ENCODE assay signal across 17 cellular contexts in the genomic region with DNA sequence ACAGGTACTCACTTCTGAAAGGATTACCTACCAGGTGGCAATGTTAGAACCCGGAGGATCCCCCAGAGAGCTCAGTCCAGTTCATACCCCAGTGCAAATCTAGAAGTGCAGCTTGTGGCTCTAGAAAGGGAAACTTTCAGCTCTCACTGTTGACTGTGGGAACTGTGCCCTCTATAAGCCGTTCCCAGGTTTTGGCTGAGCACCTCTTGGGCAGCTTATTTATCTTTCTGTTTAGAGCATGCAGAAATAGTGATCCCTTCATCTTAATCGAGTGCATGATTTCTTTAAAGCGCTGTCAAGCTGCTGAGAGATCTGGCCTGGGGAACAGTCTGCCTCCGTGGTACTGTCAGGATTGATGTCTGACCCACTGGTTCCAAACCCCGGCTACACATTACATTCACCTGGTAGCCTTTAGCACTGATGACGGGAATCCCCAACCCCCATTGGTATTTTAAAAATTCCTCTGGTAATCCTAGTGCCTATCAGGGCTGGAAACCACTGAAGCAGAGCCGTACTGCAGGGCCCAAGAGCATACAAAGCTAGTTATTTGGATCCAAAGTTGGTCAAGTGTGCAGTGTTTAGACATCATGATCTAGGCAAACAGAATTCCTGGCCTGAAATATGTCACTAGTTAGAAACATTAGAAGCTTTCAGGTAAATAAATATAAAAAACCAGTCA.
DNase-seq lines count a peak whose midpoint lies in the region; ATAC-seq and TF ChIP-seq lines count a peak whose summit lies in the region.
"Had no signal": no experiment of that assay in that cellular context is flagged by ENCODE, and none has a peak within 500 bp of the region (broad histone marks: within the 10 kb centered on the region; RNA-seq: fewer than 3 reads in every experiment).

No MANE protein-coding gene starts in this region.

- no peaks in the 10 kb centered on the region for H3K9me3 ChIP-seq in upper lobe of left lung
- H3K9me3 ChIP-seq: colonic mucosa had no signal

- H3K36me3 Mint-ChIP-seq in nephron progenitor cell (ENCODE audit: low read depth): peaks cover 70% of the 10 kb centered on the region

- H3K36me3 ChIP-seq in upper lobe of left lung: peaks cover 11 to 71% (median 35%) of the 10 kb centered on the region in 4 donors

- DNase-seq in Right ventricle myocardium superior: no peak
- DNase-seq in left cardiac atrium: no peak
- DNase-seq in left ventricle myocardium superior: no peak
- peak; percentile 38 for DNase-seq in nephron progenitor cell
- no peak for DNase-seq in upper lobe of left lung
- no peak for DNase-seq in NCI-H128 (lab: John Stamatoyannopoulos, UW; ENCODE audit: unreplicated experiment)
- DNase-seq in NCI-H146 (lab: John Stamatoyannopoulos, UW): no peak
- DNase-seq: colonic mucosa, COR-L47, foreskin melanocyte, NCI-H2227 treated with DMSO at 0.1 percent for 48 hours, PC-3, T-helper 9 cell had no signal

- intact Hi-C loops in Right ventricle myocardium superior (cut with DNase I): no loop called here
- intact Hi-C loops in left cardiac atrium (cut with DNase I): no loop called here
- intact Hi-C loops in left ventricle myocardium superior (cut with micrococcal nuclease): no loop called here

- WGBS in upper lobe of left lung, 2 donors: 64 to 80% methylated on average over 8 of the region's 8 CpGs

- H3K4me3 ChIP-seq in upper lobe of left lung: no peak overlapping the region
- H3K4me3 ChIP-seq: colonic mucosa had no signal

- peaks cover 7 to 60% (median 33%) of the 10 kb centered on the region in 4 donors for H3K4me1 ChIP-seq in upper lobe of left lung
- H3K4me1 ChIP-seq: colonic mucosa had no signal

- H3K9me3 Mint-ChIP-seq in nephron progenitor cell: no peaks in the 10 kb centered on the region
- H3K9me3 Mint-ChIP-seq: activated naive CD4-positive, alpha-beta T cell treated with anti-CD3 and anti-CD28 coated beads, Interleukin-2, amount 50 U/mL, for 72 hours; mesothelial cell of epicardium had no signal

- ATAC-seq in Right ventricle myocardium superior (ENCODE audit: poor library complexity) (peak; percentile 10), left cardiac atrium (no peak), left ventricle myocardium superior (peak; percentile 8), upper lobe of left lung (ENCODE audit: low FRiP score in 2 of 2) (no peak), HG03139 (IDR thresholded peaks at IDR 0.05; ENCODE audit: unreplicated experiment) (no peak)
- ATAC-seq: activated naive CD4-positive, alpha-beta T cell treated with anti-CD3 and anti-CD28 coated beads, Interleukin-2, amount 50 U/mL, for 72 hours; PC-3; sciatic nerve had no signal

- H3K27ac Mint-ChIP-seq in nephron progenitor cell: peak overlapping the region; percentile 98
- H3K27ac Mint-ChIP-seq: mesothelial cell of epicardium had no signal

- TF ChIP-seq EP300 in upper lobe of left lung (IDR thresholded peaks at IDR 0.05): no peak

- H3K27me3 Mint-ChIP-seq in nephron progenitor cell (ENCODE audit: low read depth, poor library complexity): no peaks in the 10 kb centered on the region

- H3K4me3 Mint-ChIP-seq in nephron progenitor cell: peak overlapping the region; percentile 23
- H3K4me3 Mint-ChIP-seq: mesothelial cell of epicardium had no signal

- H3K27me3 ChIP-seq in upper lobe of left lung: no peaks in the 10 kb centered on the region
- H3K27me3 ChIP-seq: colonic mucosa had no signal

- peaks cover 75% of the 10 kb centered on the region for H3K4me1 Mint-ChIP-seq in nephron progenitor cell

- TF ChIP-seq CTCF in nephron progenitor cell (IDR thresholded peaks at IDR 0.05) (no peak), upper lobe of left lung (IDR thresholded peaks at IDR 0.05) (no peak)

- H3K27ac ChIP-seq in upper lobe of left lung: peak overlapping the region in 3 of 4 donors; percentile 2 to 41 (median 36)
- H3K27ac ChIP-seq: colonic mucosa had no signal

- no peak for TF ChIP-seq POLR2A in upper lobe of left lung (IDR thresholded peaks at IDR 0.05)

Comparison
In these comparisons a context has a peak if more than half of its experiments do, and no peak if none do; other contexts are left out.
1. ATAC-seq: peak in Right ventricle myocardium superior (single experiment) and left ventricle myocardium superior (single experiment); none in left cardiac atrium (0 of 2), upper lobe of left lung (0 of 2) and HG03139 (single experiment).